ENCODE assay signal across 8 cellular contexts in genomic region chr17:44522883-44523671, GRCh38. TPM values are rescaled to one million over a fixed set of nuclear protein-coding genes. Genes with fewer than 3 reads are reported as not detected.
DNase-seq lines count a peak whose midpoint lies in the region; ATAC-seq and TF ChIP-seq lines count a peak whose summit lies in the region.

No MANE protein-coding gene starts in this region.

- 75% methylated on average over 14 of the region's 14 CpGs for WGBS in smooth muscle cell (ENCODE audit: low lambda C conversion rate)

- DNase-seq in ACHN = peak; percentile 80
- DNase-seq in GM20000 (ENCODE audit: low spot score) = peak; percentile 85
- peak; percentile 25 for DNase-seq in activated T-helper 1 cell treated with anti-CD3 and anti-CD28 coated beads, Interleukin-12 subunit alpha, Interleukin-12 subunit beta, Interleukin-2, Interleukin-4 antibody, amounts not matched to agents 30 ng/mL and 10 ng/mL and 1 ng/mL, durations not matched to agents 14 hours and 24 hours and 36 hours (ENCODE audit: low spot score)
- DNase-seq in glutamatergic neuron = peak; percentile 56
- no peak for DNase-seq in smooth muscle cell (lab: John Stamatoyannopoulos, UW; ENCODE audit: unreplicated experiment)
- no peak for DNase-seq in SW480 (ENCODE audit: low spot score)

- H3K27ac ChIP-seq in OCI-LY1 (ENCODE audit: low read depth, low read length, poor library complexity, severe bottlenecking) (no peak overlapping the region), smooth muscle cell (ENCODE audit: low read depth) (no peak overlapping the region)

- H3K4me3 ChIP-seq in OCI-LY1 (ENCODE audit: low read depth, low read length, poor library complexity, severe bottlenecking) (no peak overlapping the region), smooth muscle cell (no peak overlapping the region)

- no peaks in the 10 kb centered on the region for H3K79me2 ChIP-seq in OCI-LY1 (ENCODE audit: insufficient read depth, low read length)
- no peaks in the 10 kb centered on the region for H3K79me2 ChIP-seq in smooth muscle cell (ENCODE audit: low read depth)

- H3K4me1 ChIP-seq in OCI-LY1 (ENCODE audit: insufficient read depth, low read length, severe bottlenecking) = peaks cover 5% of the 10 kb centered on the region
- H3K4me1 ChIP-seq in smooth muscle cell (ENCODE audit: low read depth) = no peaks in the 10 kb centered on the region

- no peaks in the 10 kb centered on the region for H4K20me1 ChIP-seq in OCI-LY1 (ENCODE audit: insufficient read depth, low read length)
- no peaks in the 10 kb centered on the region for H4K20me1 ChIP-seq in smooth muscle cell (ENCODE audit: low read depth)

- no peaks in the 10 kb centered on the region for H3K4me1 Mint-ChIP-seq in activated T-helper 1 cell treated with anti-CD3 and anti-CD28 coated beads, Interleukin-12 subunit alpha, Interleukin-12 subunit beta, Interleukin-2, Interleukin-4 antibody, amounts not matched to agents 30 ng/mL and 10 ng/mL and 1 ng/mL, durations not matched to agents 14 hours and 24 hours and 36 hours (ENCODE audit: low read depth)
- no peaks in the 10 kb centered on the region for H3K4me1 Mint-ChIP-seq in glutamatergic neuron (ENCODE audit: low read depth, unreplicated experiment)

- H3K9ac ChIP-seq in OCI-LY1 (ENCODE audit: low read length) (no peak overlapping the region), smooth muscle cell (ENCODE audit: low read depth) (no peak overlapping the region)

- no peaks in the 10 kb centered on the region for H3K36me3 Mint-ChIP-seq in activated T-helper 1 cell treated with anti-CD3 and anti-CD28 coated beads, Interleukin-12 subunit alpha, Interleukin-12 subunit beta, Interleukin-2, Interleukin-4 antibody, amounts not matched to agents 30 ng/mL and 10 ng/mL and 1 ng/mL, durations not matched to agents 14 hours and 24 hours and 36 hours (ENCODE audit: low read depth)
- peaks cover 9% of the 10 kb centered on the region for H3K36me3 Mint-ChIP-seq in glutamatergic neuron (ENCODE audit: unreplicated experiment)

- H3F3A ChIP-seq in OCI-LY1 (ENCODE audit: insufficient read depth, low read length) (no peaks in the 10 kb centered on the region), smooth muscle cell (ENCODE audit: low read depth) (no peaks in the 10 kb centered on the region)

- ATAC-seq in GM21786 (IDR thresholded peaks at IDR 0.05; ENCODE audit: unreplicated experiment) = no peak

- no peak overlapping the region for H3K27ac Mint-ChIP-seq in activated T-helper 1 cell treated with anti-CD3 and anti-CD28 coated beads, Interleukin-12 subunit alpha, Interleukin-12 subunit beta, Interleukin-2, Interleukin-4 antibody, amounts not matched to agents 30 ng/mL and 10 ng/mL and 1 ng/mL, durations not matched to agents 14 hours and 24 hours and 36 hours
- H3K27ac Mint-ChIP-seq in glutamatergic neuron (ENCODE audit: unreplicated experiment) = no peak overlapping the region

- no peaks in the 10 kb centered on the region for H3K9me2 ChIP-seq in OCI-LY1 (ENCODE audit: low read depth, low read length)

- no peaks in the 10 kb centered on the region for H3K9me3 ChIP-seq in OCI-LY1 (ENCODE audit: low read length)
- no peaks in the 10 kb centered on the region for H3K9me3 ChIP-seq in smooth muscle cell (replicated peaks; ENCODE audit: low read depth)

- H3K27me3 ChIP-seq in OCI-LY1 (ENCODE audit: insufficient read depth, low read length) = no peaks in the 10 kb centered on the region
- no peaks in the 10 kb centered on the region for H3K27me3 ChIP-seq in smooth muscle cell (ENCODE audit: low read depth)

- intact Hi-C loops in activated T-helper 1 cell treated with anti-CD3 and anti-CD28 coated beads, Interleukin-12 subunit alpha, Interleukin-12 subunit beta, Interleukin-2, Interleukin-4 antibody, amounts not matched to agents 30 ng/mL and 10 ng/mL and 1 ng/mL, durations not matched to agents 14 hours and 24 hours and 36 hours (cut with micrococcal nuclease) = loop anchor here (1.0 kb wide), 1 partner anchor 123 kb away; no protein-coding TSS in a partner anchor

- H3K36me3 ChIP-seq in OCI-LY1 (ENCODE audit: insufficient read depth, low read length) (no peaks in the 10 kb centered on the region), smooth muscle cell (ENCODE audit: low read depth) (no peaks in the 10 kb centered on the region)

- H3K4me2 ChIP-seq in OCI-LY1 (ENCODE audit: low read length) (peak overlapping the region; percentile 35), smooth muscle cell (no peak overlapping the region)

- in situ Hi-C loops in ACHN (cut with HindIII; ENCODE audit: low pct_ligation_motif_present, low pct_unique_long_range_greater_than_20kb, low sequenced_read_pairs) = no loop called here

- peak; percentile 67 for TF ChIP-seq CTCF in GM20000 (IDR thresholded peaks at IDR 0.05; ENCODE audit: extremely low read depth, missing control alignments)
- peak; percentile 89 for TF ChIP-seq CTCF in OCI-LY1 (IDR thresholded peaks at IDR 0.05; ENCODE audit: low read length)
- TF ChIP-seq CTCF in glutamatergic neuron (IDR thresholded peaks at IDR 0.05; ENCODE audit: partially characterized antibody, unreplicated experiment) = no peak
- peak; percentile 37 for TF ChIP-seq CTCF in smooth muscle cell (IDR thresholded peaks at IDR 0.05; ENCODE audit: borderline replicate concordance, insufficient read depth, poor library complexity, severe bottlenecking)

- H2AFZ ChIP-seq in OCI-LY1 (ENCODE audit: low read length) (peak overlapping the region; percentile 23; the same call in 1 of the 2 replicates), smooth muscle cell (ENCODE audit: low read depth) (peak overlapping the region; percentile 72)

- peaks cover 14% of the 10 kb centered on the region for H3K27me3 Mint-ChIP-seq in activated T-helper 1 cell treated with anti-CD3 and anti-CD28 coated beads, Interleukin-12 subunit alpha, Interleukin-12 subunit beta, Interleukin-2, Interleukin-4 antibody, amounts not matched to agents 30 ng/mL and 10 ng/mL and 1 ng/mL, durations not matched to agents 14 hours and 24 hours and 36 hours (ENCODE audit: insufficient read depth)
- H3K27me3 Mint-ChIP-seq in glutamatergic neuron (ENCODE audit: unreplicated experiment) = peaks cover 9% of the 10 kb centered on the region

- no peak overlapping the region for H3K4me3 Mint-ChIP-seq in activated T-helper 1 cell treated with anti-CD3 and anti-CD28 coated beads, Interleukin-12 subunit alpha, Interleukin-12 subunit beta, Interleukin-2, Interleukin-4 antibody, amounts not matched to agents 30 ng/mL and 10 ng/mL and 1 ng/mL, durations not matched to agents 14 hours and 24 hours and 36 hours
- no peak overlapping the region for H3K4me3 Mint-ChIP-seq in glutamatergic neuron (ENCODE audit: unreplicated experiment)

- H3K9me3 Mint-ChIP-seq in activated T-helper 1 cell treated with anti-CD3 and anti-CD28 coated beads, Interleukin-12 subunit alpha, Interleukin-12 subunit beta, Interleukin-2, Interleukin-4 antibody, amounts not matched to agents 30 ng/mL and 10 ng/mL and 1 ng/mL, durations not matched to agents 14 hours and 24 hours and 36 hours = peaks cover 7% of the 10 kb centered on the region
- peaks cover 2% of the 10 kb centered on the region for H3K9me3 Mint-ChIP-seq in glutamatergic neuron (ENCODE audit: unreplicated experiment)

RNA-seq across cellular contexts. Expression of gene GPATCH8, which starts 19.9 kb away (rescaled TPM):
- total RNA-seq in activated T-helper 1 cell treated with anti-CD3 and anti-CD28 coated beads, Interleukin-12 subunit alpha, Interleukin-12 subunit beta, Interleukin-2, Interleukin-4 antibody, amounts not matched to agents 30 ng/mL and 10 ng/mL and 1 ng/mL, durations not matched to agents 14 hours and 24 hours and 36 hours = 50.4 and 51.1 TPM in 2 replicates
- total RNA-seq in glutamatergic neuron (ENCODE audit: unreplicated experiment) (62.6 TPM), smooth muscle cell (17.6 and 20.2 TPM in 2 replicates)
- 25.0 and 34.3 TPM in 2 replicates for polyA plus RNA-seq in smooth muscle cell

RNA-seq across cellular contexts. Expression of gene FZD2, which starts 34.2 kb away (rescaled TPM):
- not detected in 2 replicates for total RNA-seq in activated T-helper 1 cell treated with anti-CD3 and anti-CD28 coated beads, Interleukin-12 subunit alpha, Interleukin-12 subunit beta, Interleukin-2, Interleukin-4 antibody, amounts not matched to agents 30 ng/mL and 10 ng/mL and 1 ng/mL, durations not matched to agents 14 hours and 24 hours and 36 hours
- total RNA-seq in glutamatergic neuron (ENCODE audit: unreplicated experiment) (1.3 TPM), smooth muscle cell (19.8 and 29.7 TPM in 2 replicates)
- polyA plus RNA-seq in smooth muscle cell = 31.3 and 33.7 TPM in 2 replicates

Comparison
In these comparisons a context has a peak if more than half of its experiments do, and no peak if none do; other contexts are left out.
1. DNase-seq: peak in ACHN (single experiment), GM20000 (single experiment), activated T-helper 1 cell treated with anti-CD3 and anti-CD28 coated beads, Interleukin-12 subunit alpha, Interleukin-12 subunit beta, Interleukin-2, Interleukin-4 antibody, amounts not matched to agents 30 ng/mL and 10 ng/mL and 1 ng/mL, durations not matched to agents 14 hours and 24 hours and 36 hours (single experiment) and glutamatergic neuron (single experiment); none in smooth muscle cell (single experiment) and SW480 (single experiment).